ENCODE assay signal across 27 cellular contexts in the genomic region with DNA sequence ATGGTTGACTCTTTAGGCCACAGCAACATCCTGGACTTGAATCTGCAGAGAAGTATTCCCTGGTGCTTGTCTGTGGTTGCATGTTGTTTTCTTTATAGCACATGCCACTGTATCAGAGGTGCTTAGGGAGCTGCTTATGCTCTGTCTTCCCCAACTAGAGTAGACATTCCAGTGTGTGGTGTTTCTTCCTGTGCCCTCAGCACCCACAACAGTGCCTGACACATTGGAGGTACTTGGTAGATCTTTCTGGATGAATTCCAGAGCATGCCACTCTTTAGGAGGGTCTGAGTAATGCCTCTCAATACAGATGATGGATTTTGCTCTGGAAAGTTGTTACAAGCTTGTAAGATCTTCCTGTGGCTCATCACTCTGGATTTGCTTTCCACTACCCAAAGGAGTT.
"Had no signal": no experiment of that assay in that cellular context is flagged by ENCODE, and none has a peak within 500 bp of the region (broad histone marks: within the 10 kb centered on the region; RNA-seq: fewer than 3 reads in every experiment).

No MANE protein-coding gene starts in this region.

- H3K27me3 ChIP-seq: ovary, right lobe of liver, transverse colon, upper lobe of right lung, uterus had no signal

- H3K9me3 Mint-ChIP-seq: central memory CD8-positive, alpha-beta T cell; effector memory CD8-positive, alpha-beta T cell; natural killer cell; stimulated activated naive CD8-positive, alpha-beta T cell treated with anti-CD3 and anti-CD28 coated beads, Interleukin-15, amount 100 ng/mL, for 72 hours had no signal

- H3K36me3 ChIP-seq: gastrocnemius medialis, heart left ventricle, ovary, right lobe of liver, suprapubic skin, transverse colon, upper lobe of right lung, uterus had no signal

- DNase-seq: cortex of kidney; effector memory CD8-positive, alpha-beta T cell; gastrocnemius medialis; heart left ventricle; hippocampal formation; islet precursor cell; kidney glomerular epithelial cell; left ventricle myocardium superior; lower lobe of right lung; natural killer cell; occipital lobe; ovary; posterior cingulate gyrus; right lobe of liver; stimulated activated CD4-positive, alpha-beta T cell treated with anti-CD3 and anti-CD28 coated beads, Interleukin-12 subunit alpha, Interleukin-12 subunit beta, amount 100 ng/mL, for 4 hours; stimulated activated CD4-positive, alpha-beta T cell treated with anti-CD3 and anti-CD28 coated beads, Interleukin-1b, Interleukin-23, amount 100 ng/mL, for 48 hours; stimulated activated CD4-positive, alpha-beta T cell treated with anti-CD3 and anti-CD28 coated beads, Interleukin-4, amount 100 ng/mL, for 1 hour; stimulated activated CD8-positive, alpha-beta memory T cell treated with anti-CD3 and anti-CD28 coated beads, Interleukin-4, amount 100 ng/mL, for 48 hours; stimulated activated naive CD4-positive, alpha-beta T cell; stimulated activated naive CD8-positive, alpha-beta T cell treated with anti-CD3 and anti-CD28 coated beads, Interleukin-15, amount 100 ng/mL, for 72 hours; transverse colon; upper lobe of right lung; uterus had no signal

- H3K4me3 ChIP-seq: gastrocnemius medialis, heart left ventricle, lower lobe of right lung, ovary, right lobe of liver, smooth muscle cell, suprapubic skin, transverse colon, upper lobe of right lung, uterus had no signal

- H3K4me1 Mint-ChIP-seq: central memory CD8-positive, alpha-beta T cell; natural killer cell; stimulated activated naive CD8-positive, alpha-beta T cell treated with anti-CD3 and anti-CD28 coated beads, Interleukin-15, amount 100 ng/mL, for 72 hours had no signal

- H3K36me3 Mint-ChIP-seq: natural killer cell had no signal

- FAIRE-seq: endometrium had no signal

- H3K27ac ChIP-seq: gastrocnemius medialis, heart left ventricle, lower lobe of right lung, ovary, suprapubic skin, transverse colon, upper lobe of right lung, uterus had no signal

- H3K27ac Mint-ChIP-seq: effector memory CD8-positive, alpha-beta T cell; natural killer cell; stimulated activated naive CD8-positive, alpha-beta T cell treated with anti-CD3 and anti-CD28 coated beads, Interleukin-15, amount 100 ng/mL, for 72 hours had no signal

- H3K4me1 ChIP-seq: lower lobe of right lung, suprapubic skin, upper lobe of right lung, uterus had no signal

- H3K4me2 ChIP-seq: smooth muscle cell had no signal

- H3K4me3 Mint-ChIP-seq: central memory CD8-positive, alpha-beta T cell; effector memory CD8-positive, alpha-beta T cell; natural killer cell; stimulated activated naive CD8-positive, alpha-beta T cell treated with anti-CD3 and anti-CD28 coated beads, Interleukin-15, amount 100 ng/mL, for 72 hours had no signal

- H3K9me3 ChIP-seq: gastrocnemius medialis, heart left ventricle, lower lobe of right lung, ovary, right lobe of liver, suprapubic skin, transverse colon, upper lobe of right lung, uterus had no signal
